ENCODE assay signal across 27 cellular contexts in the genomic region with DNA sequence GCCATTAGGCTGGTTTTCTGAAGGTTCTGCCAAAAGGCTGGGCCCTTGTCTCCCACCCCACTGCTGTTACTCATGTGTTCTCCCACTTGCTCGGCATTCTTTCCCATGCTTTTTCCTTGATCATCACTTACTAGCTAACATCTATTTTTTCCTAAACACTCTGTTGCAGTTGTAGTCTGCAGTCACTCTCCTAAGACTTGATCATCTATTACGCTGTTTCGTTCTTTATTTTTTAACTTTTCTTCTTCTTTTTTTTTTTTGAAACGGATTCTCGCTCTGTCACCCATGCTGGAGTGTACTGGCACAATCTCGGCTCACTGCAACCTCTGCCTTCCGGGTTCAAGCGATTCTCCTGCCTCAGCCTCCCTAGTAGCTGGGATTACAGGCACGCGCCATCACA.
"Had no signal": no experiment of that assay in that cellular context is flagged by ENCODE, and none has a peak within 500 bp of the region (broad histone marks: within the 10 kb centered on the region; RNA-seq: fewer than 3 reads in every experiment).

No MANE protein-coding gene starts in this region.

- H3K36me3 ChIP-seq: heart right ventricle, prostate gland, upper lobe of left lung, uterus had no signal

- H3K9ac ChIP-seq: parathyroid adenoma had no signal

- H2AFZ ChIP-seq: parathyroid adenoma had no signal

- H3K4me1 ChIP-seq: parathyroid adenoma, prostate gland, uterus had no signal

- H3K4me1 Mint-ChIP-seq: stimulated activated memory B cell treated with anti-CD40 and anti-IgM and Interleukin-4, amounts not matched to agents 10 μg/mL and 1 μg/mL and 100 μg/mL, for 72 hours had no signal

- H3K27me3 ChIP-seq: dorsolateral prefrontal cortex, heart right ventricle, spleen, tibial artery, upper lobe of left lung, uterus had no signal

- H3K9me3 ChIP-seq: prostate gland, uterus had no signal

- ATAC-seq: esophagus mucosa; left lobe of liver; mucosa of descending colon; naive thymus-derived CD8-positive, alpha-beta T cell; sciatic nerve; stimulated activated memory B cell treated with anti-CD40 and anti-IgM and Interleukin-4, amounts not matched to agents 10 μg/mL and 1 μg/mL and 100 μg/mL, for 72 hours had no signal

- DNase-seq: cortex of kidney; dorsolateral prefrontal cortex; effector CD8-positive, alpha-beta T cell; heart right ventricle; hypothalamus; islet precursor cell; mucosa of descending colon; naive thymus-derived CD8-positive, alpha-beta T cell; occipital lobe; retina; spleen; stimulated activated CD4-positive, alpha-beta T cell treated with anti-CD3 and anti-CD28 coated beads, Interleukin-15, amount 100 ng/mL, for 24 hours; stimulated activated CD4-positive, alpha-beta T cell treated with anti-CD3 and anti-CD28 coated beads, Interleukin-1b, Interleukin-23, amount 100 ng/mL, for 48 hours; stimulated activated CD4-positive, alpha-beta T cell treated with anti-CD3 and anti-CD28 coated beads, Interleukin-4, amount 100 ng/mL, for 24 hours; tibial artery; upper lobe of left lung; uterus had no signal

- FAIRE-seq: endometrium, frontal cortex had no signal

- H3K79me2 ChIP-seq: parathyroid adenoma had no signal

- H3K27ac ChIP-seq: dorsolateral prefrontal cortex, parathyroid adenoma, prostate gland had no signal

- H3K4me3 ChIP-seq: dorsolateral prefrontal cortex, heart right ventricle, mucosa of descending colon, prostate gland, spleen, tibial artery, upper lobe of left lung, uterus had no signal

- H3K4me3 Mint-ChIP-seq: neural crest cell; stimulated activated memory B cell treated with anti-CD40 and anti-IgM and Interleukin-4, amounts not matched to agents 10 μg/mL and 1 μg/mL and 100 μg/mL, for 72 hours; stimulated activated naive CD8-positive, alpha-beta T cell treated with anti-CD3 and anti-CD28 coated beads, Interleukin-15, Interleukin-2, amounts not matched to agents 100 ng/mL and 50 ng/mL, for 24 hours had no signal

- H3K27ac Mint-ChIP-seq: naive thymus-derived CD8-positive, alpha-beta T cell; stimulated activated memory B cell treated with anti-CD40 and anti-IgM and Interleukin-4, amounts not matched to agents 10 μg/mL and 1 μg/mL and 100 μg/mL, for 72 hours; stimulated activated naive CD8-positive, alpha-beta T cell treated with anti-CD3 and anti-CD28 coated beads, Interleukin-15, Interleukin-2, amounts not matched to agents 100 ng/mL and 50 ng/mL, for 24 hours had no signal

- H3K27me3 Mint-ChIP-seq: naive thymus-derived CD8-positive, alpha-beta T cell; stimulated activated memory B cell treated with anti-CD40 and anti-IgM and Interleukin-4, amounts not matched to agents 10 μg/mL and 1 μg/mL and 100 μg/mL, for 72 hours; stimulated activated naive CD8-positive, alpha-beta T cell treated with anti-CD3 and anti-CD28 coated beads, Interleukin-15, Interleukin-2, amounts not matched to agents 100 ng/mL and 50 ng/mL, for 24 hours had no signal
